1 cellular context compared by ENCODE assay signal in genomic region chr10:127774771-127775559, GRCh38.
TF ChIP-seq lines count a peak whose summit lies in the region.

No MANE protein-coding gene starts in this region.

TF ChIP-seq in GM23338, 12 proteins besides CTCF, POLR2A, EP300 and RAD21 (continued from another document):
- TF ChIP-seq JUNB (IDR thresholded peaks at IDR 0.05; ENCODE audit: unreplicated experiment) (no peak), ZNF114 (CRISPR knock-in tag; IDR thresholded peaks at IDR 0.05) (no peak), NANOG (IDR thresholded peaks at IDR 0.05; ENCODE audit: borderline replicate concordance) (no peak), EZH2phosphoT487 (IDR thresholded peaks at IDR 0.05; ENCODE audit: unreplicated experiment) (no peak), STAT1 (IDR thresholded peaks at IDR 0.05; ENCODE audit: unreplicated experiment) (no peak), ZNF331 (CRISPR knock-in tag; IDR thresholded peaks at IDR 0.05; ENCODE audit: low read depth) (no peak), POLR2AphosphoS5 (IDR thresholded peaks at IDR 0.05; ENCODE audit: low read depth) (no peak)
- TF ChIP-seq, protein P1, sequence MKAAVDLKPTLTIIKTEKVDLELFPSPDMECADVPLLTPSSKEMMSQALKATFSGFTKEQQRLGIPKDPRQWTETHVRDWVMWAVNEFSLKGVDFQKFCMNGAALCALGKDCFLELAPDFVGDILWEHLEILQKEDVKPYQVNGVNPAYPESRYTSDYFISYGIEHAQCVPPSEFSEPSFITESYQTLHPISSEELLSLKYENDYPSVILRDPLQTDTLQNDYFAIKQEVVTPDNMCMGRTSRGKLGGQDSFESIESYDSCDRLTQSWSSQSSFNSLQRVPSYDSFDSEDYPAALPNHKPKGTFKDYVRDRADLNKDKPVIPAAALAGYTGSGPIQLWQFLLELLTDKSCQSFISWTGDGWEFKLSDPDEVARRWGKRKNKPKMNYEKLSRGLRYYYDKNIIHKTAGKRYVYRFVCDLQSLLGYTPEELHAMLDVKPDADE (IDR thresholded peaks at IDR 0.05), result no peak
